8 cellular contexts compared by ENCODE assay signal in genomic region chr2:70123829-70124117, GRCh38. TPM values are rescaled to one million over a fixed set of nuclear protein-coding genes. Genes with fewer than 3 reads are reported as not detected.
DNase-seq lines count a peak whose midpoint lies in the region; ATAC-seq, FAIRE-seq and TF ChIP-seq lines count a peak whose summit lies in the region.

No MANE protein-coding gene starts in this region.

- H3K4me1 Mint-ChIP-seq in CD4-positive, alpha-beta T cell (ENCODE audit: low read depth): peaks cover 79% of the 10 kb centered on the region

- no peaks in the 10 kb centered on the region for H3K9me2 ChIP-seq in PC-9 (ENCODE audit: insufficient read depth)

- no peaks in the 10 kb centered on the region for H3K27me3 Mint-ChIP-seq in CD4-positive, alpha-beta T cell

- H3F3A ChIP-seq in PC-9 (ENCODE audit: insufficient read depth, low read depth): peaks cover 35% of the 10 kb centered on the region

- peak overlapping the region; percentile 99 for H2AFZ ChIP-seq in PC-9
- H2AFZ ChIP-seq in endothelial cell of umbilical vein (ENCODE audit: low read depth, low read length): peak overlapping the region; percentile 40

- H3K79me2 ChIP-seq in PC-9 (ENCODE audit: low read depth): no peaks in the 10 kb centered on the region
- no peaks in the 10 kb centered on the region for H3K79me2 ChIP-seq in endothelial cell of umbilical vein (ENCODE audit: control insufficient read depth, insufficient read depth, low read length)

- peak overlapping the region; percentile 99 for H3K4me2 ChIP-seq in PC-9
- peak overlapping the region; percentile 72 for H3K4me2 ChIP-seq in endothelial cell of umbilical vein (ENCODE audit: insufficient read depth, low read length)

- H3K27ac ChIP-seq in CD4-positive, alpha-beta T cell (ENCODE audit: low read depth, low read length): peak overlapping the region; percentile 99
- H3K27ac ChIP-seq in PC-9: peak overlapping the region; percentile 89
- no peak overlapping the region for H3K27ac ChIP-seq in endothelial cell of umbilical vein (ENCODE audit: insufficient read depth, low read depth, low read length)
- peak overlapping the region; percentile 96 to 97 for H3K27ac ChIP-seq in ovary

- TF ChIP-seq EP300 in ovary (IDR thresholded peaks at IDR 0.05): no peak

- H3K27me3 ChIP-seq in CD4-positive, alpha-beta T cell (ENCODE audit: control insufficient read depth, insufficient read depth, low read length): no peaks in the 10 kb centered on the region
- H3K27me3 ChIP-seq in PC-9 (ENCODE audit: insufficient read depth, low read depth) (no peaks in the 10 kb centered on the region), endothelial cell of umbilical vein (ENCODE audit: control insufficient read depth in 2 of 2, insufficient read depth in 2 of 2, low read length in 2 of 2) (no peaks in the 10 kb centered on the region), ovary (no peaks in the 10 kb centered on the region)

- H3K4me1 ChIP-seq in PC-9 (replicated peaks; ENCODE audit: insufficient read depth) (peaks cover 32% of the 10 kb centered on the region), endothelial cell of umbilical vein (ENCODE audit: control insufficient read depth, extremely low read depth, insufficient read depth, low read length) (peaks cover 12% of the 10 kb centered on the region), ovary (ENCODE audit: insufficient read depth) (peaks cover 4% of the 10 kb centered on the region)

- CTCF ChIA-PET in CD4-positive, alpha-beta T cell (lab: Charles Lee): interaction anchor here (1.3 to 3.4 kb wide), 4 partner anchors 10 to 53 kb away, joined by 5 to 23 read pairs (median 14); no protein-coding TSS in a partner anchor
- CTCF ChIA-PET in PC-9 (lab: Charles Lee) (interaction anchor here (0.7 kb wide), 1 partner anchor 406 kb away, joined by 4 read pairs; no protein-coding TSS in a partner anchor), endothelial cell of umbilical vein (lab: Charles Lee) (interaction anchor here (0.7 to 1.3 kb wide), 7 partner anchors 8 to 209 kb away, joined by 3 to 5 read pairs (median 3); partner anchors contain the start of gene MXD1)

- intact Hi-C loops in CD4-positive, alpha-beta T cell (cut with DNase I, micrococcal nuclease): loop anchor here in 1 of 2 experiments (1.0 to 2.0 kb wide), 3 partner anchors 9 to 18 kb away; no protein-coding TSS in a partner anchor
- intact Hi-C loops in PC-9 (cut with micrococcal nuclease; ENCODE audit: unreplicated experiment): loop anchor here (1.0 to 2.0 kb wide), 3 partner anchors 15 to 35 kb away; no protein-coding TSS in a partner anchor
- intact Hi-C loops in endothelial cell of umbilical vein (cut with micrococcal nuclease): loop anchor here (1.0 kb wide), 3 partner anchors 9 to 36 kb away; partner anchors contain the start of gene PCBP1
- intact Hi-C loops in ovary (cut with DNase I): loop anchor here (2.0 to 5.0 kb wide), 2 partner anchors 36 to 37 kb away; partner anchors contain the start of gene PCBP1 (in 4 of the 4)

- peaks cover 14% of the 10 kb centered on the region for H3K36me3 Mint-ChIP-seq in CD4-positive, alpha-beta T cell (ENCODE audit: low read depth)

- TF ChIP-seq POLR2A in endothelial cell of umbilical vein (IDR thresholded peaks at IDR 0.05; ENCODE audit: low read depth, low read length) (no peak), ovary (IDR thresholded peaks at IDR 0.05) (no peak)

- peak overlapping the region; percentile 93 for H3K4me3 Mint-ChIP-seq in CD4-positive, alpha-beta T cell

- H3K4me3 ChIP-seq in PC-9: peak overlapping the region; percentile 95; the same call in 1 of the 2 replicates
- peak overlapping the region in 1 of 3 experiments; percentile 55 for H3K4me3 ChIP-seq in endothelial cell of umbilical vein (replicated peaks in 1 of 3; ENCODE audit: insufficient read depth in 1 of 3, low read depth in 1 of 3, low read length in 3 of 3)
- peak overlapping the region; percentile 76 for H3K4me3 ChIP-seq in ovary

- H3K36me3 ChIP-seq in PC-9 (ENCODE audit: low read depth): no peaks in the 10 kb centered on the region
- no peaks in the 10 kb centered on the region for H3K36me3 ChIP-seq in endothelial cell of umbilical vein (ENCODE audit: control insufficient read depth in 2 of 2, extremely low read depth in 1 of 2, insufficient read depth in 2 of 2, low read length in 2 of 2)
- no peaks in the 10 kb centered on the region for H3K36me3 ChIP-seq in ovary

- H4K20me1 ChIP-seq in PC-9 (ENCODE audit: insufficient read depth): no peaks in the 10 kb centered on the region
- H4K20me1 ChIP-seq in endothelial cell of umbilical vein (replicated peaks; ENCODE audit: control insufficient read depth, extremely low read depth, insufficient read depth, low read length): no peaks in the 10 kb centered on the region

- POLR2A ChIA-PET in CD4-positive, alpha-beta T cell (lab: Charles Lee): interaction anchor here (0.6 to 9.1 kb wide), 18 partner anchors 12 to 1208 kb away, joined by 3 to 657 read pairs (median 12); partner anchors contain the start of genes C2orf42, MXD1, PCBP1 and PCYOX1
- POLR2A ChIA-PET in PC-9 (lab: Charles Lee; ENCODE audit: unreplicated experiment) (interaction anchor here (0.7 to 1.1 kb wide), 3 partner anchors 9 to 251 kb away, joined by 4 to 6 read pairs (median 4); no protein-coding TSS in a partner anchor), endothelial cell of umbilical vein (lab: Charles Lee) (interaction anchor here (0.6 to 1.7 kb wide), 5 partner anchors 10 to 66 kb away, joined by 5 to 13 read pairs (median 7); partner anchors contain the start of gene PCBP1)

- no peaks in the 10 kb centered on the region for H3K9me3 Mint-ChIP-seq in CD4-positive, alpha-beta T cell

- peak overlapping the region; percentile 87 for H3K9ac ChIP-seq in endothelial cell of umbilical vein (replicated peaks; ENCODE audit: extremely low read depth, insufficient read depth, low read length)

- no peak for DNase-seq in CD4-positive, alpha-beta T cell
- DNase-seq in PC-9 (no peak), endothelial cell of umbilical vein (ENCODE audit: low read depth, low spot score) (no peak), ovary (no peak), retina (no peak), activated gamma-delta T cell (lab: John Stamatoyannopoulos, UW) (no peak), islet precursor cell (no peak)

- 24 to 28% (median 28%) methylated on average over 11 of the region's 11 CpGs for WGBS in ovary, 3 donors

- dilution Hi-C loops in endothelial cell of umbilical vein (cut with MboI; ENCODE audit: extremely low pct_ligation_motif_present, low sequenced_read_pairs): no loop called here

- TF ChIP-seq CTCF in CD4-positive, alpha-beta T cell (IDR thresholded peaks at IDR 0.05): no peak
- TF ChIP-seq CTCF in PC-9 (conservative IDR thresholded peaks at IDR 0.05) (no peak), endothelial cell of umbilical vein (IDR thresholded peaks at IDR 0.05; ENCODE audit: extremely low read depth in 1 of 2, insufficient read depth in 1 of 2, low read depth in 1 of 2, low read length in 2 of 2) (no peak), ovary (IDR thresholded peaks at IDR 0.05) (no peak)

- peak overlapping the region; percentile 99 for H3K27ac Mint-ChIP-seq in CD4-positive, alpha-beta T cell

- no peaks in the 10 kb centered on the region for H3K9me1 ChIP-seq in endothelial cell of umbilical vein (replicated peaks; ENCODE audit: control insufficient read depth, extremely low read depth, insufficient read depth, low read length)

- no peaks in the 10 kb centered on the region for H3K9me3 ChIP-seq in CD4-positive, alpha-beta T cell (ENCODE audit: control insufficient read depth, low read length)
- no peaks in the 10 kb centered on the region for H3K9me3 ChIP-seq in PC-9 (ENCODE audit: insufficient read depth, low read depth)
- H3K9me3 ChIP-seq in endothelial cell of umbilical vein (replicated peaks; ENCODE audit: control insufficient read depth, insufficient read depth, low read length): no peaks in the 10 kb centered on the region
- H3K9me3 ChIP-seq in ovary: no peaks in the 10 kb centered on the region

- no peak for ATAC-seq in CD4-positive, alpha-beta T cell (ENCODE audit: poor library complexity)
- ATAC-seq in HG02840 (IDR thresholded peaks at IDR 0.05; ENCODE audit: low FRiP score, unreplicated experiment): no peak

- no TSS peak for BruUV-seq in PC-9 (replicated peaks; lab: Mats Ljungman, UMichigan)
- BruUV-seq in endothelial cell of umbilical vein (replicated peaks; lab: Mats Ljungman, UMichigan): no TSS peak

- FAIRE-seq in endothelial cell of umbilical vein (lab: Jason Lieb, UNC): no peak

TF ChIP-seq in endothelial cell of umbilical vein, 7 proteins besides CTCF, POLR2A, EP300 and RAD21:
- TF ChIP-seq EZH2 (IDR thresholded peaks at IDR 0.05; ENCODE audit: borderline replicate concordance, low read depth, low read length, severe bottlenecking) (no peak), MYC (IDR thresholded peaks at IDR 0.05; ENCODE audit: low read depth, low read length) (no peak), FOS (IDR thresholded peaks at IDR 0.05; ENCODE audit: borderline replicate concordance, insufficient read depth, low read length) (no peak), GATA2 (IDR thresholded peaks at IDR 0.05; ENCODE audit: insufficient read depth, insufficient read length, low read depth, low read length) (no peak), POLR2AphosphoS5 (IDR thresholded peaks at IDR 0.05; ENCODE audit: insufficient read depth, low read depth, low read length) (no peak), JUN (IDR thresholded peaks at IDR 0.05; ENCODE audit: borderline replicate concordance, insufficient read depth, insufficient read length, low read depth) (no peak)
- TF ChIP-seq, protein P1, sequence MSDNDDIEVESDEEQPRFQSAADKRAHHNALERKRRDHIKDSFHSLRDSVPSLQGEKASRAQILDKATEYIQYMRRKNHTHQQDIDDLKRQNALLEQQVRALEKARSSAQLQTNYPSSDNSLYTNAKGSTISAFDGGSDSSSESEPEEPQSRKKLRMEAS (IDR thresholded peaks at IDR 0.05; ENCODE audit: insufficient read depth, insufficient read length): no peak

RNA-seq across cellular contexts. Expression of gene PCBP1, which starts 36.5 kb away (rescaled TPM):
- 100 to 1,000 TPM; 228 to 233 TPM for total RNA-seq in CD4-positive, alpha-beta T cell
- total RNA-seq in PC-9 (2021) (148 and 227 TPM in 2 replicates), endothelial cell of umbilical vein (342 and 360 TPM in 2 replicates), ovary (100 to 1,000 TPM in 6 of 7 donors, 10 to 100 TPM in 1; 77.1 to 302 (median 267) TPM)
- polyA plus RNA-seq in endothelial cell of umbilical vein (181 and 196 TPM in 2 replicates), ovary (100 to 1,000 TPM; 207 to 272 TPM)
- polyA plus RNA-seq in endothelial cell of umbilical vein (2011; cell fraction: cytosol; rRNA removed): 162 and 170 TPM in 2 replicates
- 77.1 and 86.7 TPM in 2 replicates for polyA plus RNA-seq in endothelial cell of umbilical vein (2011; cell fraction: nucleus; rRNA removed)
- polyA plus RNA-seq in endothelial cell of umbilical vein (2012): 304 and 311 TPM in 2 replicates
- 98.7 and 112 TPM in 2 replicates for polyA minus RNA-seq in endothelial cell of umbilical vein
- 89.6 TPM for polyA minus RNA-seq in endothelial cell of umbilical vein (2011; cell fraction: cytosol; rRNA and poly(A)+ RNA removed)
- 37.1 and 39.4 TPM in 2 replicates for polyA minus RNA-seq in endothelial cell of umbilical vein (2011; cell fraction: nucleus; rRNA and poly(A)+ RNA removed)
